In the genomic region with DNA sequence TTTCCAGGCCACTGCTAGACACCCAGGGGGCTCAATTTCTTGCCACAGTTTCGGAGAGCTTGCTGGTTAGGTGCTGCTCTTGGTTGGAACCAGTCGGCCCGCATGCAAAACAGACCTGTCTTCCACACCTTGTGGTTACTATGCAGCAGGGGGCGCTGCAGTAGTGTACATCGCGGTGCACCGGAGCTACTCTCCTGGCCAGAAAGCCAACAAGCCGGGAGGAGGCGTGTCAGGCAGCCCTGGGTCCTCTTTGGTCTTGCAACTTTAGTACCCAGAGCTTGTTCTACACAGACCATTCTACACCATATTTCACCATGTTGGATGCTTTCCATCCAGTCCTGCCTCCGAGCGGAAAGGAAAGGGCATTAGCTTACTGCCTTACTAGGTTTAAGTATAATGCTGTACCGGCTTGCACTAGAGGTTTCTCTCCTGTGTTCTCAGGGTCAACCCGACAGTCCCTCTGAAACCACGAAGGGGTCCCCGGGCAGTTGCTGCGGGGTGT, we compare ENCODE assay signal across 8 cellular contexts. TPM values are rescaled to one million over a fixed set of nuclear protein-coding genes. Genes with fewer than 3 reads are reported as not detected.
DNase-seq lines count a peak whose midpoint lies in the region; ATAC-seq and TF ChIP-seq lines count a peak whose summit lies in the region.

No MANE protein-coding gene starts in this region.

- H3K27me3 Mint-ChIP-seq in HFFc6 (ENCODE audit: insufficient read depth), result peaks cover 6% of the 10 kb centered on the region; the same call in 1 of the 2 replicates
- H3K27me3 Mint-ChIP-seq in activated naive CD4-positive, alpha-beta T cell treated with anti-CD3 and anti-CD28 coated beads for 36 hours (ENCODE audit: low read depth), result peaks cover 6% of the 10 kb centered on the region

- DNase-seq in GM04504 (ENCODE audit: low read depth), result peak; percentile 84
- peak; percentile 89 for DNase-seq in HFFc6
- DNase-seq in MV-4-11 (lab: John Stamatoyannopoulos, UW), result peak; percentile 78
- peak; percentile 61 to 88 for DNase-seq in SJSA1 (ENCODE audit: low read depth in 1 of 2, low spot score in 2 of 2)
- DNase-seq in activated naive CD4-positive, alpha-beta T cell treated with anti-CD3 and anti-CD28 coated beads for 36 hours, result peak; percentile 97
- peak; percentile 24 to 97 (median 92) for DNase-seq in substantia nigra (lab: John Stamatoyannopoulos, UW)

- 0 to 6% methylated on average over 6 to 10 of the region's 16 CpGs for WGBS in gastroesophageal sphincter (ENCODE audit: low coverage in 1 of 2), 2 donors

- H3K27ac Mint-ChIP-seq in HFFc6, result peak overlapping the region; percentile 26
- H3K27ac Mint-ChIP-seq in activated naive CD4-positive, alpha-beta T cell treated with anti-CD3 and anti-CD28 coated beads for 36 hours, result peak overlapping the region; percentile 68

- intact Hi-C loops in activated naive CD4-positive, alpha-beta T cell treated with anti-CD3 and anti-CD28 coated beads for 36 hours (cut with micrococcal nuclease), result loop anchor here (1.0 to 5.0 kb wide), 10 partner anchors 87 to 1818 kb away; partner anchors contain the start of genes CCDC59 and METTL25

- no peaks in the 10 kb centered on the region for H3K36me3 Mint-ChIP-seq in HFFc6 (ENCODE audit: low read depth)
- H3K36me3 Mint-ChIP-seq in activated naive CD4-positive, alpha-beta T cell treated with anti-CD3 and anti-CD28 coated beads for 36 hours (ENCODE audit: low read depth), result peaks cover 3% of the 10 kb centered on the region

- no peaks in the 10 kb centered on the region for H3K9me3 Mint-ChIP-seq in HFFc6
- no peaks in the 10 kb centered on the region for H3K9me3 Mint-ChIP-seq in activated naive CD4-positive, alpha-beta T cell treated with anti-CD3 and anti-CD28 coated beads for 36 hours

- H3K27me3 ChIP-seq in SJSA1 (replicated peaks) (peaks cover 12% of the 10 kb centered on the region), gastroesophageal sphincter (no peaks in the 10 kb centered on the region), neutrophil (peaks cover 32% of the 10 kb centered on the region)

- TF ChIP-seq EP300 in gastroesophageal sphincter (IDR thresholded peaks at IDR 0.05), result no peak

- H3K4me3 ChIP-seq in SJSA1, result peak overlapping the region; percentile 66
- H3K4me3 ChIP-seq in gastroesophageal sphincter, result peak overlapping the region; percentile 77 to 90
- H3K4me3 ChIP-seq in neutrophil (ENCODE audit: low read depth in 1 of 2, low read length in 1 of 2), result peak overlapping the region; percentile 81

- TF ChIP-seq POLR2A in gastroesophageal sphincter (IDR thresholded peaks at IDR 0.05), result no peak

- H3K4me1 Mint-ChIP-seq in HFFc6 (ENCODE audit: low read depth), result peaks cover 13% of the 10 kb centered on the region
- peaks cover 11% of the 10 kb centered on the region for H3K4me1 Mint-ChIP-seq in activated naive CD4-positive, alpha-beta T cell treated with anti-CD3 and anti-CD28 coated beads for 36 hours (ENCODE audit: low read depth)

- H3K9me3 ChIP-seq in SJSA1 (replicated peaks), result no peaks in the 10 kb centered on the region
- no peaks in the 10 kb centered on the region for H3K9me3 ChIP-seq in gastroesophageal sphincter
- H3K9me3 ChIP-seq in neutrophil, result no peaks in the 10 kb centered on the region

- peak; percentile 96 for TF ChIP-seq CTCF in HFFc6 (IDR thresholded peaks at IDR 0.05)
- TF ChIP-seq CTCF in gastroesophageal sphincter (IDR thresholded peaks at IDR 0.05), result peak; percentile 63 to 89 (median 88)
- TF ChIP-seq CTCF in neutrophil (IDR thresholded peaks at IDR 0.05), result peak; percentile 81

- CTCF ChIA-PET in activated naive CD4-positive, alpha-beta T cell treated with anti-CD3 and anti-CD28 coated beads for 36 hours (lab: Charles Lee), result interaction anchor here (0.6 to 2.4 kb wide), 38 partner anchors 10 to 1818 kb away, joined by 3 to 21 read pairs (median 3); no protein-coding TSS in a partner anchor

- H3K36me3 ChIP-seq in SJSA1, result no peaks in the 10 kb centered on the region
- no peaks in the 10 kb centered on the region for H3K36me3 ChIP-seq in gastroesophageal sphincter
- H3K36me3 ChIP-seq in neutrophil, result no peaks in the 10 kb centered on the region

- H3K27ac ChIP-seq in SJSA1, result no peak overlapping the region
- peak overlapping the region; percentile 77 to 92 (median 90) for H3K27ac ChIP-seq in gastroesophageal sphincter
- H3K27ac ChIP-seq in neutrophil, result peak overlapping the region; percentile 88
- H3K27ac ChIP-seq in substantia nigra (ENCODE audit: low read depth, low read length, poor library complexity, severe bottlenecking), result peak overlapping the region; percentile 99

- H3K4me3 Mint-ChIP-seq in HFFc6, result peak overlapping the region; percentile 93
- H3K4me3 Mint-ChIP-seq in activated naive CD4-positive, alpha-beta T cell treated with anti-CD3 and anti-CD28 coated beads for 36 hours, result peak overlapping the region; percentile 84

- peak; percentile 81 for ATAC-seq in gastroesophageal sphincter

- H3K4me1 ChIP-seq in SJSA1 (replicated peaks) (peaks cover 16% of the 10 kb centered on the region), gastroesophageal sphincter (peaks cover 0 to 26% (median 0%) of the 10 kb centered on the region in 3 donors), neutrophil (ENCODE audit: control insufficient read depth in 1 of 2, insufficient read depth in 1 of 2, low read depth in 1 of 2, low read length in 1 of 2) (peaks cover 21% of the 10 kb centered on the region in 2 experiments)

RNA-seq across cellular contexts. Expression of gene TMTC2, which starts 0.9 kb away (rescaled TPM):
- total RNA-seq in HFFc6 (2021; fragmentation: NEBNext Ultra II Directional; extraction: Animal tissue kit (Norgen Biotek cat#: 25700)), result 1 to 10 TPM in 4 of 6 experiments, under 1 TPM in 2; 0.75 to 3.2 (median 1.1) TPM
- 0.13 and 0.19 TPM in 2 replicates for total RNA-seq in SJSA1 (2014; rRNA removed; shearing (Covaris generic))
- total RNA-seq in activated naive CD4-positive, alpha-beta T cell treated with anti-CD3 and anti-CD28 coated beads for 36 hours, result 1 to 10 TPM; 3.1 TPM
- 10 to 100 TPM in 3 of 4 donors, 1 to 10 TPM in 1; 7.4 to 21.8 (median 16.0) TPM for total RNA-seq in gastroesophageal sphincter
